ENCODE assay signal across 26 cellular contexts in genomic region chr5:72153551-72153950, GRCh38. TPM values are rescaled to one million over a fixed set of nuclear protein-coding genes. Genes with fewer than 3 reads are reported as not detected.
DNase-seq lines count a peak whose midpoint lies in the region; ATAC-seq and TF ChIP-seq lines count a peak whose summit lies in the region.
"Had no signal": no experiment of that assay in that cellular context is flagged by ENCODE, and none has a peak within 500 bp of the region (broad histone marks: within the 10 kb centered on the region; RNA-seq: fewer than 3 reads in every experiment).

No MANE protein-coding gene starts in this region.

- WGBS in esophagus muscularis mucosa = 58% methylated on average over 4 of the region's 4 CpGs

- ATAC-seq in left ventricle myocardium superior (no peak), HG03196 (IDR thresholded peaks at IDR 0.05; ENCODE audit: unreplicated experiment) (no peak)
- ATAC-seq: activated CD8-positive, alpha-beta T cell treated with anti-CD3 and anti-CD28 coated beads, Interleukin-2, amount 10 ng/mL, durations not matched to agents 7 days and 5 days; activated naive CD4-positive, alpha-beta T cell treated with anti-CD3 and anti-CD28 coated beads, Interleukin-2, amount 50 U/mL, for 72 hours; left colon; Panc1 had no signal

- H3K36me3 ChIP-seq in left ventricle myocardium inferior (peaks cover 8% of the 10 kb centered on the region), esophagus muscularis mucosa (peaks cover 0 to 4% (median 0%) of the 10 kb centered on the region in 4 donors)
- H3K36me3 ChIP-seq: right lobe of liver, upper lobe of left lung had no signal

- no peaks in the 10 kb centered on the region for H3K27me3 Mint-ChIP-seq in osteocyte (ENCODE audit: unreplicated experiment)

- H3K27ac Mint-ChIP-seq in osteocyte (ENCODE audit: unreplicated experiment) = peak overlapping the region; percentile 83
- H3K27ac Mint-ChIP-seq: activated CD8-positive, alpha-beta T cell treated with anti-CD3 and anti-CD28 coated beads, Interleukin-2, amount 10 ng/mL, durations not matched to agents 7 days and 5 days; activated naive CD4-positive, alpha-beta T cell treated with anti-CD3 and anti-CD28 coated beads, Interleukin-2, amount 50 U/mL, for 72 hours; immature natural killer cell; memory B cell had no signal

- TF ChIP-seq EP300 in esophagus muscularis mucosa (IDR thresholded peaks at IDR 0.05) = no peak

- TF ChIP-seq CTCF in left ventricle myocardium inferior (IDR thresholded peaks at IDR 0.05; ENCODE audit: borderline replicate concordance) (no peak), esophagus muscularis mucosa (IDR thresholded peaks at IDR 0.05) (no peak), osteocyte (IDR thresholded peaks at IDR 0.05) (no peak), dorsolateral prefrontal cortex (IDR thresholded peaks at IDR 0.05 in 54 of 56, conservative IDR thresholded peaks at IDR 0.05 in 2 of 56; ENCODE audit: low read depth in 1 of 56, partially characterized antibody in 56 of 56) (no peak)

- H3K4me3 Mint-ChIP-seq in osteocyte (ENCODE audit: unreplicated experiment) = no peak overlapping the region
- H3K4me3 Mint-ChIP-seq: activated CD8-positive, alpha-beta T cell treated with anti-CD3 and anti-CD28 coated beads, Interleukin-2, amount 10 ng/mL, durations not matched to agents 7 days and 5 days; immature natural killer cell; memory B cell had no signal

- H3K36me3 Mint-ChIP-seq in osteocyte (ENCODE audit: unreplicated experiment) = peaks cover 28% of the 10 kb centered on the region
- H3K36me3 Mint-ChIP-seq: activated naive CD4-positive, alpha-beta T cell treated with anti-CD3 and anti-CD28 coated beads, Interleukin-2, amount 50 U/mL, for 72 hours; immature natural killer cell; memory B cell had no signal

- H3K9me3 ChIP-seq in left ventricle myocardium inferior (replicated peaks) (no peaks in the 10 kb centered on the region), esophagus muscularis mucosa (no peaks in the 10 kb centered on the region)
- H3K9me3 ChIP-seq: Caco-2, right lobe of liver, upper lobe of left lung had no signal

- DNase-seq in left ventricle myocardium inferior (no peak), left ventricle myocardium superior (no peak), esophagus muscularis mucosa (ENCODE audit: extremely low spot score) (no peak), osteocyte (ENCODE audit: extremely low spot score, unreplicated experiment) (no peak), head of caudate nucleus (no peak), dorsolateral prefrontal cortex (no peak)
- DNase-seq in activated CD4-positive, alpha-beta T cell treated with anti-CD3 and anti-CD28 coated beads for 48 hours = no peak
- DNase-seq: 8988T; activated CD8-positive, alpha-beta T cell treated with anti-CD3 and anti-CD28 coated beads, Interleukin-2, amount 10 ng/mL, durations not matched to agents 7 days and 5 days; Caco-2; hypothalamus; immature natural killer cell; KBM-7; left colon; NCI-H1092; NCI-H1694; NCI-H774; right lobe of liver; Right ventricle myocardium superior; stimulated activated CD4-positive, alpha-beta T cell treated with anti-CD3 and anti-CD28 coated beads, Interleukin-4, amount 100 ng/mL, for 1 hour; upper lobe of left lung had no signal

- no peak for TF ChIP-seq POLR2A in esophagus muscularis mucosa (IDR thresholded peaks at IDR 0.05; ENCODE audit: low read depth)

- H3K4me1 ChIP-seq in left ventricle myocardium inferior (peaks cover 83% of the 10 kb centered on the region), esophagus muscularis mucosa (peaks cover 44 to 100% (median 96%) of the 10 kb centered on the region in 4 donors)
- H3K4me1 ChIP-seq: Caco-2, right lobe of liver, upper lobe of left lung had no signal

- H3K4me3 ChIP-seq in left ventricle myocardium inferior (no peak overlapping the region), esophagus muscularis mucosa (no peak overlapping the region), dorsolateral prefrontal cortex (no peak overlapping the region)
- H3K4me3 ChIP-seq: right lobe of liver, upper lobe of left lung had no signal

- H3K27me3 ChIP-seq in left ventricle myocardium inferior (ENCODE audit: low read depth) = no peaks in the 10 kb centered on the region
- H3K27me3 ChIP-seq in esophagus muscularis mucosa = no peaks in the 10 kb centered on the region
- no peaks in the 10 kb centered on the region for H3K27me3 ChIP-seq in dorsolateral prefrontal cortex
- H3K27me3 ChIP-seq: right lobe of liver, upper lobe of left lung had no signal

- no peaks in the 10 kb centered on the region for H3K9me3 Mint-ChIP-seq in osteocyte (ENCODE audit: unreplicated experiment)
- H3K9me3 Mint-ChIP-seq: activated naive CD4-positive, alpha-beta T cell treated with anti-CD3 and anti-CD28 coated beads, Interleukin-2, amount 50 U/mL, for 72 hours; immature natural killer cell; memory B cell had no signal

- H3K27ac ChIP-seq in left ventricle myocardium inferior (replicated peaks) = peak overlapping the region; percentile 67
- peak overlapping the region; percentile 77 to 85 (median 79) for H3K27ac ChIP-seq in esophagus muscularis mucosa (replicated peaks in 1 of 4)
- peak overlapping the region in 20 of 59 donors; percentile 1 to 79 (median 32) for H3K27ac ChIP-seq in dorsolateral prefrontal cortex
- H3K27ac ChIP-seq: C4-2B, right lobe of liver, upper lobe of left lung had no signal

- H3K4me1 Mint-ChIP-seq in osteocyte (ENCODE audit: unreplicated experiment) = peaks cover 85% of the 10 kb centered on the region
- H3K4me1 Mint-ChIP-seq: immature natural killer cell, memory B cell had no signal

- intact Hi-C loops in left ventricle myocardium inferior (cut with micrococcal nuclease) (no loop called here), left ventricle myocardium superior (cut with micrococcal nuclease) (no loop called here), esophagus muscularis mucosa (cut with DNase I) (no loop called here), head of caudate nucleus (cut with DNase I) (no loop called here), dorsolateral prefrontal cortex (cut with DNase I) (loop anchor here in 1 of 2 donors (5.0 kb wide), 1 partner anchor 154 kb away; no protein-coding TSS in a partner anchor)

RNA-seq across cellular contexts. Expression of gene MAP1B, which starts 46.3 kb away (rescaled TPM):
- total RNA-seq in left ventricle myocardium inferior = 73.2 TPM
- 67.1 TPM for total RNA-seq in left ventricle myocardium superior
- 1,000 to 10,000 TPM in 2 of 4 donors, 100 to 1,000 TPM in 2; 755 to 1,378 (median 1,096) TPM for total RNA-seq in esophagus muscularis mucosa
- 189 and 207 TPM in 2 replicates for total RNA-seq in osteocyte
- total RNA-seq in dorsolateral prefrontal cortex = 1,000 to 10,000 TPM in 95 of 120 experiments, 100 to 1,000 TPM in 25; 523 to 1,758 (median 1,258) TPM
